In the genomic region with DNA sequence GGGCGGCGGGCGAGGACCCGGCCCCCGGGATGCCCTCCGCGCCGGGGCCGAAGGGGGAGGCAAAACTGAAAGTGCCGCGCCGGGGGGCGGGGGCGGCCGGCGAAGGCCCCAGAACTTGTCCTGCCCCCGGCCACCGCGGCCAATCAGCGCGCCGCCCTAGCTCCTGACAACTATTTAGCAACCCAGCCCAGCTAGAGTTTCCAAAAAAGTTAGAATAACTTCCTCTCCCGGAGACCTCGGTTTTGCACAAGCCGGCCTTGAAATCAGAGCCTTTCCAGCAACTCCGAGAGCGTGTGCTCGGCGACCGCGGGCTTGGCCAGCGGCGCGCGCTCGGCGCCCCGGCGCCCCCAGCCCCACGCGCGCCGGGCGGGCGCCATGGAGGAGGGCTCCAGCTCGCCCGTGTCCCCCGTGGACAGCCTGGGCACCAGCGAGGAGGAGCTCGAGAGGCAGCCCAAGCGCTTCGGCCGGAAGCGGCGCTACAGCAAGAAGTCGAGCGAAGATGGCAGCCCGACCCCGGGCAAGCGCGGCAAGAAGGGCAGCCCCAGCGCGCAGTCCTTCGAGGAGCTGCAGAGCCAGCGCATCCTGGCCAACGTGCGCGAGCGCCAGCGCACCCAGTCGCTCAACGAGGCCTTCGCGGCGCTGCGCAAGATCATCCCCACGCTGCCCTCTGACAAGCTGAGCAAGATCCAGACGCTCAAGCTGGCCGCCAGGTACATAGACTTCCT, we compare ENCODE assay signal across 9 cellular contexts. TPM values are rescaled to one million over a fixed set of nuclear protein-coding genes. Genes with fewer than 3 reads are reported as not detected.
DNase-seq lines count a peak whose midpoint lies in the region; ATAC-seq and TF ChIP-seq lines count a peak whose summit lies in the region.
"Had no signal": no experiment of that assay in that cellular context is flagged by ENCODE, and none has a peak within 500 bp of the region (broad histone marks: within the 10 kb centered on the region; RNA-seq: fewer than 3 reads in every experiment).

A gene (plus strand): TSS at position 245 of the 725 bp plus-strand sequence. CDS start 131 bp downstream, at position 376.

- peak within 1 kb of the TSS; percentile 36 to 62 (median 48) for H3K4me3 ChIP-seq in Peyer's patch

- peaks cover 0 to 11% (median 0%) of the 10 kb centered on the region in 4 donors for H3K4me1 ChIP-seq in Peyer's patch
- H3K4me1 ChIP-seq in foreskin keratinocyte: peaks cover 18% of the 10 kb centered on the region

- no peaks in the 10 kb centered on the region for H3K36me3 ChIP-seq in Peyer's patch

- H3K27me3 Mint-ChIP-seq in osteocyte (ENCODE audit: unreplicated experiment): peaks cover 24% of the 10 kb centered on the region

- peaks cover 8% of the 10 kb centered on the region for H3K4me1 Mint-ChIP-seq in osteocyte (ENCODE audit: unreplicated experiment)
- H3K4me1 Mint-ChIP-seq: activated naive CD8-positive, alpha-beta T cell treated with anti-CD3 and anti-CD28 coated beads, Interleukin-2, amount 10 ng/mL, durations not matched to agents 7 days and 5 days had no signal

- H3K27me3 ChIP-seq in Peyer's patch (no peaks in the 10 kb centered on the region), foreskin keratinocyte (peaks cover 41% of the 10 kb centered on the region)

- no peaks in the 10 kb centered on the region for H3K9me3 Mint-ChIP-seq in osteocyte (ENCODE audit: unreplicated experiment)
- H3K9me3 Mint-ChIP-seq: activated naive CD8-positive, alpha-beta T cell treated with anti-CD3 and anti-CD28 coated beads, Interleukin-2, amount 10 ng/mL, durations not matched to agents 7 days and 5 days had no signal

- peak; percentile 75 for ATAC-seq in foreskin keratinocyte
- ATAC-seq in GM21390 (IDR thresholded peaks at IDR 0.05; ENCODE audit: unreplicated experiment): no peak
- no peak for ATAC-seq in HG02798 (IDR thresholded peaks at IDR 0.05; ENCODE audit: poor library complexity, unreplicated experiment)
- no peak for ATAC-seq in GM21619 (IDR thresholded peaks at IDR 0.05; ENCODE audit: unreplicated experiment)

- peak within 1 kb of the TSS; percentile 14 for H3K27ac Mint-ChIP-seq in osteocyte (ENCODE audit: unreplicated experiment)
- H3K27ac Mint-ChIP-seq: activated naive CD8-positive, alpha-beta T cell treated with anti-CD3 and anti-CD28 coated beads, Interleukin-2, amount 10 ng/mL, durations not matched to agents 7 days and 5 days had no signal

- no peaks in the 10 kb centered on the region for H3K36me3 Mint-ChIP-seq in osteocyte (ENCODE audit: unreplicated experiment)
- H3K36me3 Mint-ChIP-seq: activated naive CD8-positive, alpha-beta T cell treated with anti-CD3 and anti-CD28 coated beads, Interleukin-2, amount 10 ng/mL, durations not matched to agents 7 days and 5 days had no signal

- peak; percentile 57 for DNase-seq in CD1c-positive myeloid dendritic cell (ENCODE audit: extremely low spot score)
- peak; percentile 28 to 73 (median 64) for DNase-seq in Peyer's patch
- peak; percentile 58 to 72 for DNase-seq in foreskin keratinocyte
- peak; percentile 87 for DNase-seq in osteocyte (ENCODE audit: extremely low spot score, unreplicated experiment)
- no peak for DNase-seq in stimulated activated CD8-positive, alpha-beta memory T cell treated with anti-CD3 and anti-CD28 coated beads, Interleukin-4, amount 100 ng/mL, for 48 hours
- DNase-seq: activated naive CD8-positive, alpha-beta T cell treated with anti-CD3 and anti-CD28 coated beads, Interleukin-2, amount 10 ng/mL, durations not matched to agents 7 days and 5 days had no signal

- H3K4me3 Mint-ChIP-seq in osteocyte (ENCODE audit: unreplicated experiment): peak within 1 kb of the TSS; percentile 81
- H3K4me3 Mint-ChIP-seq: activated naive CD8-positive, alpha-beta T cell treated with anti-CD3 and anti-CD28 coated beads, Interleukin-2, amount 10 ng/mL, durations not matched to agents 7 days and 5 days had no signal

- no peaks in the 10 kb centered on the region for H3K9me3 ChIP-seq in Peyer's patch

- no peak for TF ChIP-seq POLR2A in Peyer's patch (IDR thresholded peaks at IDR 0.05)

- H3K27ac ChIP-seq in Peyer's patch (peak within 1 kb of the TSS; percentile 63 to 84 (median 66)), foreskin keratinocyte (peak within 1 kb of the TSS; percentile 42)

- TF ChIP-seq CTCF in Peyer's patch (IDR thresholded peaks at IDR 0.05) (no peak), foreskin keratinocyte (conservative IDR thresholded peaks at IDR 0.05) (peak; percentile 28), osteocyte (IDR thresholded peaks at IDR 0.05) (peak; percentile 40)

RNA-seq across cellular contexts. Expression of the gene that starts here (rescaled TPM):
- 10 to 100 TPM in 3 of 4 donors, 1 to 10 TPM in 1; 1.4 to 41.3 (median 15.7) TPM for total RNA-seq in Peyer's patch
- total RNA-seq in foreskin keratinocyte: 24.1 and 27.8 TPM in 2 replicates
- polyA plus RNA-seq in foreskin keratinocyte: 32.5 and 34.4 TPM in 2 replicates
- 6.0 and 6.3 TPM in 2 replicates for total RNA-seq in osteocyte
- total RNA-seq: activated naive CD8-positive, alpha-beta T cell treated with anti-CD3 and anti-CD28 coated beads, Interleukin-2, amount 10 ng/mL, durations not matched to agents 7 days and 5 days had no signal

Comparison
In these comparisons a context has a peak if more than half of its experiments do, and no peak if none do; other contexts are left out.
1. CTCF ChIP-seq: peak in foreskin keratinocyte (single experiment) and osteocyte (single experiment); none in Peyer's patch (0 of 6).